In genomic region chr10:61487506-61487905, GRCh38 we compare ENCODE assay signal across 23 cellular contexts. TPM values are rescaled to one million over a fixed set of nuclear protein-coding genes. Genes with fewer than 3 reads are reported as not detected.
DNase-seq lines count a peak whose midpoint lies in the region; ATAC-seq and TF ChIP-seq lines count a peak whose summit lies in the region.
"Had no signal": no experiment of that assay in that cellular context is flagged by ENCODE, and none has a peak within 500 bp of the region (broad histone marks: within the 10 kb centered on the region; RNA-seq: fewer than 3 reads in every experiment).

No MANE protein-coding gene starts in this region.

- H3K27me3 ChIP-seq in A673 (replicated peaks; ENCODE audit: insufficient read depth, low read depth, low read length, poor library complexity) (no peaks in the 10 kb centered on the region), foreskin keratinocyte (no peaks in the 10 kb centered on the region), tibial nerve (no peaks in the 10 kb centered on the region)

- TF ChIP-seq POLR2A in tibial nerve (IDR thresholded peaks at IDR 0.05), result no peak

- ATAC-seq in foreskin keratinocyte (peak; percentile 65), HG03045 (IDR thresholded peaks at IDR 0.05; ENCODE audit: unreplicated experiment) (no peak), HG03039 (IDR thresholded peaks at IDR 0.05; ENCODE audit: unreplicated experiment) (no peak)
- ATAC-seq: stimulated activated memory B cell treated with anti-CD40 and anti-IgM and Interleukin-4, amounts not matched to agents 10 μg/mL and 1 μg/mL and 100 μg/mL, for 72 hours had no signal

- H3K36me3 ChIP-seq in A673 (ENCODE audit: insufficient read depth, low read length, poor library complexity, severe bottlenecking), result no peaks in the 10 kb centered on the region
- no peaks in the 10 kb centered on the region for H3K36me3 ChIP-seq in tibial nerve
- H3K36me3 ChIP-seq: HAP-1, thoracic aorta had no signal

- TF ChIP-seq CTCF in A673 (conservative IDR thresholded peaks at IDR 0.05; ENCODE audit: low read depth, low read length), result no peak
- TF ChIP-seq CTCF in RWPE1 (conservative IDR thresholded peaks at IDR 0.05; ENCODE audit: low read depth), result no peak
- no peak for TF ChIP-seq CTCF in foreskin keratinocyte (conservative IDR thresholded peaks at IDR 0.05)
- TF ChIP-seq CTCF in tibial nerve (IDR thresholded peaks at IDR 0.05), result no peak

- BruUV-seq in A673 (replicated peaks; lab: Mats Ljungman, UMichigan), result no TSS peak

- CTCF ChIA-PET in A673 (lab: Charles Lee), result no interaction called here
- CTCF ChIA-PET in RWPE1 (lab: Yijun Ruan, JAX), result no interaction called here

- H3K9me3 ChIP-seq in A673 (ENCODE audit: low read depth, low read length, poor library complexity, severe bottlenecking) (no peaks in the 10 kb centered on the region), tibial nerve (no peaks in the 10 kb centered on the region)
- H3K9me3 ChIP-seq: HAP-1, thoracic aorta had no signal

- no peak overlapping the region for H3K27ac ChIP-seq in A673 (ENCODE audit: low read depth, low read length, poor library complexity, severe bottlenecking)
- no peak overlapping the region for H3K27ac ChIP-seq in RWPE1
- H3K27ac ChIP-seq in foreskin keratinocyte, result no peak overlapping the region
- H3K27ac ChIP-seq in tibial nerve, result no peak overlapping the region
- H3K27ac ChIP-seq: thoracic aorta, VCaP had no signal

- H3K4me1 ChIP-seq in A673 (ENCODE audit: insufficient read depth, low read length, poor library complexity, severe bottlenecking) (peaks cover 10% of the 10 kb centered on the region), foreskin keratinocyte (no peaks in the 10 kb centered on the region), tibial nerve (peaks cover 0 to 14% (median 0%) of the 10 kb centered on the region in 4 donors)
- H3K4me1 ChIP-seq: HAP-1 had no signal

- WGBS in tibial nerve, 2 donors, result 76 to 82% methylated on average over 5 of the region's 5 CpGs

- DNase-seq in A673 (ENCODE audit: low spot score) (peak; percentile 50), GM04504 (ENCODE audit: low read depth) (peak; percentile 75), RWPE1 (ENCODE audit: low spot score) (peak; percentile 2), foreskin keratinocyte (peak; percentile 10 to 55), tibial nerve (ENCODE audit: low spot score in 2 of 2) (no peak), SW 1271 (lab: John Stamatoyannopoulos, UW) (no peak)
- DNase-seq: ACHN; activated CD4-positive, alpha-beta T cell treated with anti-CD3 and anti-CD28 coated beads, Interleukin-2, amount 50 U/mL, for 48 hours; activated naive CD4-positive, alpha-beta T cell; activated T-cell treated with anti-CD3 and anti-CD28 coated beads for 4 hours; anterior cingulate cortex; CD8-positive, alpha-beta memory T cell; NCI-H1417 treated with DMSO at 0.1 percent for 48 hours; NK-92 treated with Interleukin-12 subunit alpha and Interleukin-12 subunit beta, amount 100 ng/mL, for 24 hours; T-helper 1 cell had no signal

- TF ChIP-seq EP300 in tibial nerve (IDR thresholded peaks at IDR 0.05), result no peak

- POLR2A ChIA-PET in A673 (lab: Charles Lee; ENCODE audit: low non-redundant PET), result no interaction called here
- POLR2A ChIA-PET in RWPE1 (lab: Yijun Ruan, JAX; ENCODE audit: low non-redundant PET), result no interaction called here

- H3K4me3 ChIP-seq in A673 (ENCODE audit: low read depth, low read length, poor library complexity, severe bottlenecking) (no peak overlapping the region), tibial nerve (no peak overlapping the region)
- H3K4me3 ChIP-seq: HAP-1, thoracic aorta had no signal

- intact Hi-C loops in A673 (cut with micrococcal nuclease; ENCODE audit: unreplicated experiment), result no loop called here

RNA-seq across cellular contexts. Expression of gene TMEM26, which starts 34.3 kb away (rescaled TPM):
- total RNA-seq in A673 (2021) (not detected in 2 replicates), foreskin keratinocyte (not detected in 2 replicates), tibial nerve (under 1 TPM in 1 of 4 donors, not detected in 3; 0.22 TPM)
- not detected in 2 replicates for polyA plus RNA-seq in foreskin keratinocyte
- total RNA-seq: CD8-positive, alpha-beta memory T cell; HT-29; mononuclear cell had no signal
- polyA plus RNA-seq: CD8-positive, alpha-beta memory T cell had no signal

Comparison
In these comparisons a context has a peak if more than half of its experiments do, and no peak if none do; other contexts are left out.
1. DNase-seq: peak in A673 (single experiment), GM04504 (single experiment), RWPE1 (single experiment) and foreskin keratinocyte (2 of 2); none in tibial nerve (0 of 2) and SW 1271 (0 of 2).